Comparison of ENCODE assay signal across 14 cellular contexts in the genomic region with DNA sequence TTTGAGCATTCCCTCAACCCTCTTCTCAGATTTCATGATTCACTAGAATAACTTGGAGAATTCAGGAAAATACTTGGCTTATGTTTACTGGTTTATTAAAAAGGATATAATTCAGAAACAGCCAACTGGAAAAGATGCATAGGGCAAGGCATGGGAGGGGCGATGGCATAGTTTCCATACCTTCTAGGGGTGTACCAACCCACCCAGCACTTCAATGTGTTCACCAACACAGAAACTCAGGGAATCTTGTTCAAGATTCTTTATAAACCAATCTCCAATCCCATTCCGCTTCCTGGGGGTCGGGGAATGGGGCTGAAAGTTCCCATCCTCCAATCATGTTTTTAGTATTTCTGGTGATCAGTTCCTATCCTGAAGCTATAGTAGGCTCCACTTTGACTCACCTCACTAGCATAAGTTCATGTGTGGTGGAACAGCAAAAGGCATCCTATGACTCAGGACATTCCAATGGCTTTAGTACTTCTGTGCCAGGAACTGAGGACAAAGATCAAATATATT.
A peak's percentile ranks its signal among the peaks of the same experiment; 100 is the strongest.
DNase-seq lines count a peak whose midpoint lies in the region; ATAC-seq and TF ChIP-seq lines count a peak whose summit lies in the region.
"Had no signal": no experiment of that assay in that cellular context is flagged by ENCODE, and none has a peak within 500 bp of the region (broad histone marks: within the 10 kb centered on the region; RNA-seq: fewer than 3 reads in every experiment).

No MANE protein-coding gene starts in this region.

- DNase-seq in GM04503 (ENCODE audit: low read depth) = peak; percentile 90
- peak; percentile 88 for DNase-seq in RWPE1 (ENCODE audit: low spot score)
- peak; percentile 84 for DNase-seq in fibroblast of gingiva (ENCODE audit: low read depth)
- peak; percentile 94 for DNase-seq in retinal pigment epithelial cell (ENCODE audit: low read depth)
- DNase-seq in activated naive CD4-positive, alpha-beta T cell treated with anti-CD3 and anti-CD28 coated beads, Interleukin-2, amount 50 U/mL, for 16 hours = no peak
- DNase-seq in omental fat pad (ENCODE audit: low spot score) = no peak
- no peak for DNase-seq in GM10248 (ENCODE audit: extremely low spot score)
- no peak for DNase-seq in inferior parietal cortex (ENCODE audit: extremely low spot score)
- DNase-seq: DND-41, endodermal cell, NCI-H187, WERI-Rb-1 had no signal

- H3K27ac ChIP-seq in RWPE1 = peak overlapping the region; percentile 65
- H3K27ac ChIP-seq: skin epidermis, WERI-Rb-1 had no signal

- no peak overlapping the region for H3K4me3 ChIP-seq in retinal pigment epithelial cell (ENCODE audit: low read length)
- H3K4me3 ChIP-seq: lung, skin epidermis had no signal

- CTCF ChIA-PET in RWPE1 (lab: Yijun Ruan, JAX) (no interaction called here), GM10248 (lab: Yijun Ruan, JAX) (no interaction called here)

- POLR2A ChIA-PET in RWPE1 (lab: Yijun Ruan, JAX; ENCODE audit: low non-redundant PET) = no interaction called here
- POLR2A ChIA-PET in GM10248 (lab: Yijun Ruan, JAX) = no interaction called here

- no peak for ATAC-seq in omental fat pad (ENCODE audit: low FRiP score)

- TF ChIP-seq CTCF in RWPE1 (conservative IDR thresholded peaks at IDR 0.05; ENCODE audit: low read depth) (no peak), retinal pigment epithelial cell (conservative IDR thresholded peaks at IDR 0.05; ENCODE audit: low read depth, low read length) (no peak), omental fat pad (IDR thresholded peaks at IDR 0.05) (no peak), GM10248 (IDR thresholded peaks at IDR 0.05; ENCODE audit: control extremely low read depth, extremely low read depth, low read depth, missing control alignments) (no peak)

Comparison
In these comparisons a context has a peak if more than half of its experiments do, and no peak if none do; other contexts are left out.
1. DNase-seq: peak in GM04503 (single experiment), RWPE1 (single experiment), fibroblast of gingiva (single experiment) and retinal pigment epithelial cell (single experiment); none in activated naive CD4-positive, alpha-beta T cell treated with anti-CD3 and anti-CD28 coated beads, Interleukin-2, amount 50 U/mL, for 16 hours (single experiment), omental fat pad (single experiment), GM10248 (single experiment) and inferior parietal cortex (single experiment).